28 cellular contexts compared by ENCODE assay signal in the genomic region with DNA sequence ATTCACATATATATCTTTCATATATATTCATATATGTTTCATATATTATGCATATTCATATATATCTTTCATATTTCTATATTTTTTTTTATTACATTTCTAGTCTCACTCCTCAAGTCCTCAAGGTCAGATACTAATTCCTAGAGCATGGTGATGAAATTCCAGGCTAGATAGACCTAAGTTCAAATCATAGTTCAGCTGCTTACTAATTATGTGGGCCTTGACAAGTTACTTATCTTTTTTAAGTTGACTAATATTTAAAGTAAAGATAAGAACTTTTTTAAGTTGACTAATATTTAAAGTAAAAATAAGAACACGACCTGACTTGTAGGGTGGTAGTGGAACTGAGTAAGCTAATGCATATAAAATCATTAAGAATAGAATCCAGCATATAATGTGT.
"Had no signal": no experiment of that assay in that cellular context is flagged by ENCODE, and none has a peak within 500 bp of the region (broad histone marks: within the 10 kb centered on the region; RNA-seq: fewer than 3 reads in every experiment).

No MANE protein-coding gene starts in this region.

- ATAC-seq: naive thymus-derived CD8-positive, alpha-beta T cell; natural killer cell treated with Interleukin-12 subunit alpha and Interleukin-12 subunit beta and Interleukin-15 and Interleukin-18, amount 100 ng/mL, for 72 hours; psoas muscle; right cardiac atrium; right lobe of liver; stimulated activated memory B cell treated with anti-CD40 and anti-IgM and Interleukin-4, amounts not matched to agents 10 μg/mL and 1 μg/mL and 100 μg/mL, for 72 hours had no signal

- H3K9ac ChIP-seq: parathyroid adenoma had no signal

- H3K79me2 ChIP-seq: parathyroid adenoma had no signal

- H3K27me3 ChIP-seq: neutrophil, ovary, right lobe of liver, sigmoid colon, spleen, stomach, thyroid gland, tibial nerve, upper lobe of left lung, vagina had no signal

- H3K4me3 ChIP-seq: ovary, psoas muscle, right lobe of liver, sigmoid colon, spleen, stomach, thoracic aorta, thyroid gland, tibial nerve, upper lobe of left lung, vagina had no signal

- H2AFZ ChIP-seq: parathyroid adenoma had no signal

- H3K9me3 ChIP-seq: neutrophil, ovary, right lobe of liver, thyroid gland, upper lobe of left lung, vagina had no signal

- DNase-seq: naive thymus-derived CD8-positive, alpha-beta T cell; nephron progenitor cell; nucleus accumbens; ovary; posterior cingulate gyrus; psoas muscle; right cardiac atrium; right lobe of liver; sigmoid colon; small intestine; spleen; stimulated activated CD4-positive, alpha-beta T cell treated with anti-CD3 and anti-CD28 coated beads, Interleukin-12 subunit alpha, Interleukin-12 subunit beta, amount 100 ng/mL, for 4 hours; stimulated activated CD4-positive, alpha-beta T cell treated with anti-CD3 and anti-CD28 coated beads, Interleukin-1b, Interleukin-23, amount 100 ng/mL, for 48 hours; stimulated activated CD4-positive, alpha-beta T cell treated with anti-CD3 and anti-CD28 coated beads, Interleukin-4, amount 100 ng/mL, for 1 hour; stimulated activated CD4-positive, alpha-beta T cell treated with anti-CD3 and anti-CD28 coated beads, Interleukin-4, amount 100 ng/mL, for 4 hours; stimulated activated CD8-positive, alpha-beta memory T cell treated with anti-CD3 and anti-CD28 coated beads, Interleukin-4, amount 100 ng/mL, for 48 hours; stimulated activated naive CD4-positive, alpha-beta T cell treated with Interleukin-2 at 50 U/mL for 16 hours; stomach; thyroid gland; upper lobe of left lung had no signal

- H3K27ac ChIP-seq: neutrophil, ovary, parathyroid adenoma, psoas muscle, right lobe of liver, sigmoid colon, spleen, stomach, thoracic aorta, thyroid gland, tibial nerve, upper lobe of left lung, vagina had no signal

- FAIRE-seq: urothelium cell line had no signal

- H3K4me1 ChIP-seq: parathyroid adenoma, psoas muscle, right lobe of liver, sigmoid colon, spleen, stomach, thyroid gland, tibial nerve, upper lobe of left lung, vagina had no signal

- H3K36me3 ChIP-seq: neutrophil, ovary, right lobe of liver, sigmoid colon, spleen, stomach, thoracic aorta, thyroid gland, tibial nerve, upper lobe of left lung, vagina had no signal
